Comparison of ENCODE assay signal across 1 cellular context in the genomic region with DNA sequence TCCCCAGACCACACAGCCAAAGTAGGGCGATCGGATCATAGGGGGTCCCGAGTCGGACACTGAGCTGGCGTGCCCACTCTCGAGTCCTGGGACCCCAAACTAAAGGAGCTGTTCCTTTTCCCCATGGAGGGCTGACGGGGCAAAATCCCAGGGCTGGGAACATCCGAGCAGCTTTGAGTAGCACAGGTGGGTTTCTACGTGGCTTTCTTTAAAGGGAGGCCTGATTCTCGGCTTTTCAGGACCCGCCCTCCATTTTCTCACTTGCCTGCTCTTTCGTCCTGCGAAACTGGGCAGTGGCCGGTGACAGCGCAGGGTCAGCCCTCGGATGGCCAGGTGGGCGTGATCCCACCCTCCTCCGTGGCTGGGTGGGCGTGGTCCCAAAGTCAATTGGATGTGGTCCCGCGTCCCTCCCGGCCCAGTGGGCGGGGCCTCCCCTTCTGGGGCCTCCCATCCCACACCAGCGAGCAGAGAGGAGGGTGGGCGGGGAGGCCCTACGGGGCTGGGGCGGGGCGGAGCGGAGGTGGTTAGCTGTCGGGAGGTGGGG.
A peak's percentile ranks its signal among the peaks of the same experiment; 100 is the strongest.
TF ChIP-seq lines count a peak whose summit lies in the region.

No MANE protein-coding gene starts in this region.

TF ChIP-seq in K562, 482 proteins besides CTCF, POLR2A, EP300 and RAD21 (continues in another document):
- TF ChIP-seq, protein P1, sequence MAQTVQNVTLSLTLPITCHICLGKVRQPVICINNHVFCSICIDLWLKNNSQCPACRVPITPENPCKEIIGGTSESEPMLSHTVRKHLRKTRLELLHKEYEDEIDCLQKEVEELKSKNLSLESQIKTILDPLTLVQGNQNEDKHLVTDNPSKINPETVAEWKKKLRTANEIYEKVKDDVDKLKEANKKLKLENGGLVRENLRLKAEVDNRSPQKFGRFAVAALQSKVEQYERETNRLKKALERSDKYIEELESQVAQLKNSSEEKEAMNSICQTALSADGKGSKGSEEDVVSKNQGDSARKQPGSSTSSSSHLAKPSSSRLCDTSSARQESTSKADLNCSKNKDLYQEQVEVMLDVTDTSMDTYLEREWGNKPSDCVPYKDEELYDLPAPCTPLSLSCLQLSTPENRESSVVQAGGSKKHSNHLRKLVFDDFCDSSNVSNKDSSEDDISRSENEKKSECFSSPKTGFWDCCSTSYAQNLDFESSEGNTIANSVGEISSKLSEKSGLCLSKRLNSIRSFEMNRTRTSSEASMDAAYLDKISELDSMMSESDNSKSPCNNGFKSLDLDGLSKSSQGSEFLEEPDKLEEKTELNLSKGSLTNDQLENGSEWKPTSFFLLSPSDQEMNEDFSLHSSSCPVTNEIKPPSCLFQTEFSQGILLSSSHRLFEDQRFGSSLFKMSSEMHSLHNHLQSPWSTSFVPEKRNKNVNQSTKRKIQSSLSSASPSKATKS (CRISPR knock-in tag; IDR thresholded peaks at IDR 0.05): no peak
- TF ChIP-seq ZFX (CRISPR knock-in tag; IDR thresholded peaks at IDR 0.05): no peak
- TF ChIP-seq ZNF586 (CRISPR knock-in tag; conservative IDR thresholded peaks at IDR 0.05): no peak
- no peak for TF ChIP-seq TCFL5 (CRISPR knock-in tag; conservative IDR thresholded peaks at IDR 0.05)
- peak; percentile 11; the same call in 1 of the 2 replicates for TF ChIP-seq SAFB (IDR thresholded peaks at IDR 0.05; ENCODE audit: borderline replicate concordance, low read depth, low read length)
- TF ChIP-seq ZC3H11A (IDR thresholded peaks at IDR 0.05; ENCODE audit: low read depth, low read length): peak; percentile 90
- TF ChIP-seq ELF2 (CRISPR knock-in tag; IDR thresholded peaks at IDR 0.05): no peak
- no peak for TF ChIP-seq ZBTB8A (IDR thresholded peaks at IDR 0.05; ENCODE audit: partially characterized antibody)
- TF ChIP-seq ILF3 (IDR thresholded peaks at IDR 0.05; ENCODE audit: borderline replicate concordance): no peak; the same call in 1 of the 2 replicates
- TF ChIP-seq, protein P2, sequence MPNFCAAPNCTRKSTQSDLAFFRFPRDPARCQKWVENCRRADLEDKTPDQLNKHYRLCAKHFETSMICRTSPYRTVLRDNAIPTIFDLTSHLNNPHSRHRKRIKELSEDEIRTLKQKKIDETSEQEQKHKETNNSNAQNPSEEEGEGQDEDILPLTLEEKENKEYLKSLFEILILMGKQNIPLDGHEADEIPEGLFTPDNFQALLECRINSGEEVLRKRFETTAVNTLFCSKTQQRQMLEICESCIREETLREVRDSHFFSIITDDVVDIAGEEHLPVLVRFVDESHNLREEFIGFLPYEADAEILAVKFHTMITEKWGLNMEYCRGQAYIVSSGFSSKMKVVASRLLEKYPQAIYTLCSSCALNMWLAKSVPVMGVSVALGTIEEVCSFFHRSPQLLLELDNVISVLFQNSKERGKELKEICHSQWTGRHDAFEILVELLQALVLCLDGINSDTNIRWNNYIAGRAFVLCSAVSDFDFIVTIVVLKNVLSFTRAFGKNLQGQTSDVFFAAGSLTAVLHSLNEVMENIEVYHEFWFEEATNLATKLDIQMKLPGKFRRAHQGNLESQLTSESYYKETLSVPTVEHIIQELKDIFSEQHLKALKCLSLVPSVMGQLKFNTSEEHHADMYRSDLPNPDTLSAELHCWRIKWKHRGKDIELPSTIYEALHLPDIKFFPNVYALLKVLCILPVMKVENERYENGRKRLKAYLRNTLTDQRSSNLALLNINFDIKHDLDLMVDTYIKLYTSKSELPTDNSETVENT (CRISPR knock-in tag; IDR thresholded peaks at IDR 0.05): 0 out of 2 replicates have a peak, but pooled peaks have one; percentile 51
- TF ChIP-seq KLF10 (CRISPR knock-in tag; IDR thresholded peaks at IDR 0.05): no peak; the same call in 1 of the 2 replicates
- TF ChIP-seq RBM15 (IDR thresholded peaks at IDR 0.05; ENCODE audit: insufficient read depth, low read length): no peak
- TF ChIP-seq ZNF644 (tag; IDR thresholded peaks at IDR 0.05; ENCODE audit: low read depth): no peak
- no peak for TF ChIP-seq SIX5 (IDR thresholded peaks at IDR 0.05; ENCODE audit: borderline replicate concordance in 1 of 2, insufficient read depth in 1 of 2, low read depth in 1 of 2, low read length in 2 of 2)
- peak in 1 of 2 experiments; percentile 32; a peak in 1 of 4 replicates for TF ChIP-seq CSDE1 (IDR thresholded peaks at IDR 0.05)
- TF ChIP-seq ZNF57 (CRISPR knock-in tag; IDR thresholded peaks at IDR 0.05): no peak
- peak; percentile 33; the same call in 1 of the 2 replicates for TF ChIP-seq TEAD4 (IDR thresholded peaks at IDR 0.05; ENCODE audit: low read length)
- TF ChIP-seq TEAD4 (CRISPR knock-in tag; IDR thresholded peaks at IDR 0.05; ENCODE audit: borderline replicate concordance): no peak
- TF ChIP-seq MIER1 (IDR thresholded peaks at IDR 0.05; ENCODE audit: low read depth): no peak
- TF ChIP-seq ZFP36 (IDR thresholded peaks at IDR 0.05; ENCODE audit: low read depth, low read length, partially characterized antibody): peak; percentile 25
- no peak for TF ChIP-seq ZNF444 (CRISPR knock-in tag; IDR thresholded peaks at IDR 0.05)
- TF ChIP-seq, protein P3, sequence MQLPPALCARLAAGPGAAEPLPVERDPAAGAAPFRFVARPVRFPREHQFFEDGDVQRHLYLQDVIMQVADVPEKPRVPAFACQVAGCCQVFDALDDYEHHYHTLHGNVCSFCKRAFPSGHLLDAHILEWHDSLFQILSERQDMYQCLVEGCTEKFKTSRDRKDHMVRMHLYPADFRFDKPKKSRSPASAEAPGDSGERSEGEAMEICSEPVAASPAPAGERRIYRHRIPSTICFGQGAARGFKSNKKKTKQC (CRISPR knock-in tag; IDR thresholded peaks at IDR 0.05): no peak
- TF ChIP-seq BCOR (IDR thresholded peaks at IDR 0.05): no peak
- TF ChIP-seq PHF21A (IDR thresholded peaks at IDR 0.05; ENCODE audit: borderline replicate concordance, low read depth): no peak
- TF ChIP-seq, protein P4, sequence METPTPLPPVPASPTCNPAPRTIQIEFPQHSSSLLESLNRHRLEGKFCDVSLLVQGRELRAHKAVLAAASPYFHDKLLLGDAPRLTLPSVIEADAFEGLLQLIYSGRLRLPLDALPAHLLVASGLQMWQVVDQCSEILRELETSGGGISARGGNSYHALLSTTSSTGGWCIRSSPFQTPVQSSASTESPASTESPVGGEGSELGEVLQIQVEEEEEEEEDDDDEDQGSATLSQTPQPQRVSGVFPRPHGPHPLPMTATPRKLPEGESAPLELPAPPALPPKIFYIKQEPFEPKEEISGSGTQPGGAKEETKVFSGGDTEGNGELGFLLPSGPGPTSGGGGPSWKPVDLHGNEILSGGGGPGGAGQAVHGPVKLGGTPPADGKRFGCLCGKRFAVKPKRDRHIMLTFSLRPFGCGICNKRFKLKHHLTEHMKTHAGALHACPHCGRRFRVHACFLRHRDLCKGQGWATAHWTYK (CRISPR knock-in tag; IDR thresholded peaks at IDR 0.05): no peak
- TF ChIP-seq MBD2 (IDR thresholded peaks at IDR 0.05; ENCODE audit: borderline replicate concordance, low read depth): peak; percentile 29; the same call in 1 of the 2 replicates
- no peak for TF ChIP-seq DIDO1 (tag; IDR thresholded peaks at IDR 0.05; ENCODE audit: low read depth)
- TF ChIP-seq ATF1 (CRISPR knock-in tag; IDR thresholded peaks at IDR 0.05): no peak
- peak; percentile 63 for TF ChIP-seq ATF1 (tag; IDR thresholded peaks at IDR 0.05)
- TF ChIP-seq, protein P5, sequence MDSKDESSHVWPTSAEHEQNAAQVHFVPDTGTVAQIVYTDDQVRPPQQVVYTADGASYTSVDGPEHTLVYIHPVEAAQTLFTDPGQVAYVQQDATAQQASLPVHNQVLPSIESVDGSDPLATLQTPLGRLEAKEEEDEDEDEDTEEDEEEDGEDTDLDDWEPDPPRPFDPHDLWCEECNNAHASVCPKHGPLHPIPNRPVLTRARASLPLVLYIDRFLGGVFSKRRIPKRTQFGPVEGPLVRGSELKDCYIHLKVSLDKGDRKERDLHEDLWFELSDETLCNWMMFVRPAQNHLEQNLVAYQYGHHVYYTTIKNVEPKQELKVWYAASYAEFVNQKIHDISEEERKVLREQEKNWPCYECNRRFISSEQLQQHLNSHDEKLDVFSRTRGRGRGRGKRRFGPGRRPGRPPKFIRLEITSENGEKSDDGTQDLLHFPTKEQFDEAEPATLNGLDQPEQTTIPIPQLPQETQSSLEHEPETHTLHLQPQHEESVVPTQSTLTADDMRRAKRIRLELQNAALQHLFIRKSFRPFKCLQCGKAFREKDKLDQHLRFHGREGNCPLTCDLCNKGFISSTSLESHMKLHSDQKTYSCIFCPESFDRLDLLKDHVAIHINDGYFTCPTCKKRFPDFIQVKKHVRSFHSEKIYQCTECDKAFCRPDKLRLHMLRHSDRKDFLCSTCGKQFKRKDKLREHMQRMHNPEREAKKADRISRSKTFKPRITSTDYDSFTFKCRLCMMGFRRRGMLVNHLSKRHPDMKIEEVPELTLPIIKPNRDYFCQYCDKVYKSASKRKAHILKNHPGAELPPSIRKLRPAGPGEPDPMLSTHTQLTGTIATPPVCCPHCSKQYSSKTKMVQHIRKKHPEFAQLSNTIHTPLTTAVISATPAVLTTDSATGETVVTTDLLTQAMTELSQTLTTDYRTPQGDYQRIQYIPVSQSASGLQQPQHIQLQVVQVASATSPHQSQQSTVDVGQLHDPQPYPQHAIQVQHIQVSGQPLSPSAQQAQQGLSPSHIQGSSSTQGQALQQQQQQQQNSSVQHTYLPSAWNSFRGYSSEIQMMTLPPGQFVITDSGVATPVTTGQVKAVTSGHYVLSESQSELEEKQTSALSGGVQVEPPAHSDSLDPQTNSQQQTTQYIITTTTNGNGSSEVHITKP (IDR thresholded peaks at IDR 0.05; ENCODE audit: partially characterized antibody): no peak
- TF ChIP-seq BMI1 (IDR thresholded peaks at IDR 0.05; ENCODE audit: low read length): no peak
- 0 out of 3 replicates have a peak, but pooled peaks of 1 of the 2 experiments have one; percentile 37 for TF ChIP-seq CBX3 (IDR thresholded peaks at IDR 0.05; ENCODE audit: borderline replicate concordance in 1 of 2, low read length in 2 of 2)
- peak; percentile 4 to 31; a peak in 1 of 4 replicates for TF ChIP-seq TBL1XR1 (IDR thresholded peaks at IDR 0.05; ENCODE audit: low read length in 2 of 2)
- peak; percentile 8 for TF ChIP-seq CHD1 (IDR thresholded peaks at IDR 0.05; ENCODE audit: low read length)
- 0 out of 2 replicates have a peak, but pooled peaks have one; percentile 33 for TF ChIP-seq HSF4 (CRISPR knock-in tag; IDR thresholded peaks at IDR 0.05; ENCODE audit: borderline replicate concordance)
- no peak for TF ChIP-seq GTF2A2 (tag; IDR thresholded peaks at IDR 0.05)
- TF ChIP-seq ZNF184 (CRISPR knock-in tag; IDR thresholded peaks at IDR 0.05): no peak
- TF ChIP-seq COPS2 (conservative IDR thresholded peaks at IDR 0.05): no peak
- no peak for TF ChIP-seq MAFK (IDR thresholded peaks at IDR 0.05; ENCODE audit: low read length)
- TF ChIP-seq RCOR1 (IDR thresholded peaks at IDR 0.05; ENCODE audit: borderline replicate concordance in 1 of 2, low read depth in 2 of 2, low read length in 2 of 2): peak in 1 of 2 experiments; percentile 86; a peak in 2 of 4 replicates
- peak; percentile 72 for TF ChIP-seq RBFOX2 (IDR thresholded peaks at IDR 0.05; ENCODE audit: low read depth, low read length)
- no peak for TF ChIP-seq ZNF217 (CRISPR knock-in tag; IDR thresholded peaks at IDR 0.05)
- TF ChIP-seq NELFE (IDR thresholded peaks at IDR 0.05; ENCODE audit: insufficient read depth, insufficient read length): no peak
- TF ChIP-seq KDM2B (CRISPR knock-in tag; IDR thresholded peaks at IDR 0.05): peak; percentile 76
- no peak for TF ChIP-seq NR1H2 (CRISPR knock-in tag; IDR thresholded peaks at IDR 0.05)
- peak; percentile 30; the same call in 1 of the 2 replicates for TF ChIP-seq PHF8 (IDR thresholded peaks at IDR 0.05; ENCODE audit: borderline replicate concordance, low read length)
- TF ChIP-seq, protein P6, sequence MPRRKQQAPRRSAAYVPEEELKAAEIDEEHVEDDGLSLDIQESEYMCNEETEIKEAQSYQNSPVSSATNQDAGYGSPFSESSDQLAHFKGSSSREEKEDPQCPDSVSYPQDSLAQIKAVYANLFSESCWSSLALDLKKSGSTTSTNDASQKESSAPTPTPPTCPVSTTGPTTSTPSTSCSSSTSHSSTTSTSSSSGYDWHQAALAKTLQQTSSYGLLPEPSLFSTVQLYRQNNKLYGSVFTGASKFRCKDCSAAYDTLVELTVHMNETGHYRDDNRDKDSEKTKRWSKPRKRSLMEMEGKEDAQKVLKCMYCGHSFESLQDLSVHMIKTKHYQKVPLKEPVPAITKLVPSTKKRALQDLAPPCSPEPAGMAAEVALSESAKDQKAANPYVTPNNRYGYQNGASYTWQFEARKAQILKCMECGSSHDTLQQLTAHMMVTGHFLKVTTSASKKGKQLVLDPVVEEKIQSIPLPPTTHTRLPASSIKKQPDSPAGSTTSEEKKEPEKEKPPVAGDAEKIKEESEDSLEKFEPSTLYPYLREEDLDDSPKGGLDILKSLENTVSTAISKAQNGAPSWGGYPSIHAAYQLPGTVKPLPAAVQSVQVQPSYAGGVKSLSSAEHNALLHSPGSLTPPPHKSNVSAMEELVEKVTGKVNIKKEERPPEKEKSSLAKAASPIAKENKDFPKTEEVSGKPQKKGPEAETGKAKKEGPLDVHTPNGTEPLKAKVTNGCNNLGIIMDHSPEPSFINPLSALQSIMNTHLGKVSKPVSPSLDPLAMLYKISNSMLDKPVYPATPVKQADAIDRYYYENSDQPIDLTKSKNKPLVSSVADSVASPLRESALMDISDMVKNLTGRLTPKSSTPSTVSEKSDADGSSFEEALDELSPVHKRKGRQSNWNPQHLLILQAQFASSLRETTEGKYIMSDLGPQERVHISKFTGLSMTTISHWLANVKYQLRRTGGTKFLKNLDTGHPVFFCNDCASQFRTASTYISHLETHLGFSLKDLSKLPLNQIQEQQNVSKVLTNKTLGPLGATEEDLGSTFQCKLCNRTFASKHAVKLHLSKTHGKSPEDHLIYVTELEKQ (CRISPR knock-in tag; IDR thresholded peaks at IDR 0.05): no peak
- TF ChIP-seq SOX6 (IDR thresholded peaks at IDR 0.05): peak; percentile 55; the same call in 1 of the 2 replicates
- peak; percentile 59 for TF ChIP-seq TBP (optimal IDR thresholded peaks at IDR 0.05; ENCODE audit: low read depth, low read length)
- TF ChIP-seq GTF2F1 (IDR thresholded peaks at IDR 0.05; ENCODE audit: low read depth, low read length): 0 out of 2 replicates have a peak, but pooled peaks have one; percentile 26
- no peak for TF ChIP-seq CEBPG (CRISPR knock-in tag; IDR thresholded peaks at IDR 0.05)
- TF ChIP-seq CEBPG (tag; conservative IDR thresholded peaks at IDR 0.05 in 1 of 2, IDR thresholded peaks at IDR 0.05 in 1 of 2): no peak
- TF ChIP-seq CTBP1 (IDR thresholded peaks at IDR 0.05; ENCODE audit: borderline replicate concordance): peak; percentile 79
- TF ChIP-seq HDAC2 (IDR thresholded peaks at IDR 0.05): peak; percentile 79; the same call in 1 of the 2 replicates
- TF ChIP-seq KAT7 (CRISPR knock-in tag; IDR thresholded peaks at IDR 0.05; ENCODE audit: borderline replicate concordance): no peak
